Comparison of ENCODE assay signal across 8 cellular contexts in the genomic region with DNA sequence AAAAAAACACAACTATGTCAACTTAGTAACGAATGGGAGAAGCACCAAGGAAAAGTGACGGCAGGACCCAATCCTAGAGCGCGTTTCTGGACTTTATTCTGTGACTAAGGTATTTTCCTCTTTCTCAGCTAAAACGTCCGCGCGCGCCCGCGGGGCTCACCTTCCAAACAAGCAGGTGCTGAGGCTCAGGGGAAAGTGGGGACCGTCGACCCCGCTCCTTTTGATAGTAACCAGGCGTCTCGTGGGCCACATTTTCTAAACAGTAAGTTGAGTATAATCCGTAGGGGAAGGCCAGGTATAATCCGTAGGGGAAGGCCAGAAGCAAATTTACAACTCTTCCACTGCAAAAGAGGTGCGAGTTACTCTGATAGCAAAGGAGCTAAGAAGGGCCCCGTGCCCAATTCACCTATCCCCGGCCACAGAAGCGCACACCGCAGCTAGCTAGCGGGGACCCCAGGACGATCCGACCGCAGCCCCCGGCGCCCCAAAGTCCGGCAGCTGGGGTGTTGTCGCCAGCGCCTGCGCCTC. TPM values are rescaled to one million over a fixed set of nuclear protein-coding genes. Genes with fewer than 3 reads are reported as not detected.
DNase-seq lines count a peak whose midpoint lies in the region; TF ChIP-seq lines count a peak whose summit lies in the region.

No MANE protein-coding gene starts in this region.

- no peak overlapping the region for H2BK5ac ChIP-seq in trophoblast cell (ENCODE audit: low read depth, low read length, poor library complexity)

- H3K4me3 Mint-ChIP-seq in T-helper 1 cell treated with Interleukin-12 subunit alpha and Interleukin-12 subunit beta and Interleukin-4 antibody, amounts not matched to agents 30 μg/mL and 1 μg/mL, for 36 hours: peak overlapping the region; percentile 99
- H3K4me3 Mint-ChIP-seq in T-helper 2 cell treated with Interferon-gamma antibody and Interleukin-4, amounts not matched to agents 5 μg/mL and 100 μg/mL, for 36 hours: peak overlapping the region; percentile 97

- H3K9me3 Mint-ChIP-seq in T-helper 1 cell treated with Interleukin-12 subunit alpha and Interleukin-12 subunit beta and Interleukin-4 antibody, amounts not matched to agents 30 μg/mL and 1 μg/mL, for 36 hours: no peaks in the 10 kb centered on the region
- H3K9me3 Mint-ChIP-seq in T-helper 2 cell treated with Interferon-gamma antibody and Interleukin-4, amounts not matched to agents 5 μg/mL and 100 μg/mL, for 36 hours: no peaks in the 10 kb centered on the region

- no peak for DNase-seq in T-helper 1 cell
- peak; percentile 23 for DNase-seq in T-helper 2 cell treated with Interferon-gamma antibody and Interleukin-4, amounts not matched to agents 5 μg/mL and 100 μg/mL, for 36 hours (ENCODE audit: low spot score)
- DNase-seq in fibroblast of lung (ENCODE audit: low read depth in 2 of 2): peak in 1 of 2 donors; percentile 16
- no peak for DNase-seq in trophoblast cell
- no peak for DNase-seq in C1 segment of cervical spinal cord (lab: John Stamatoyannopoulos, UW)
- no peak for DNase-seq in NCI-H524 (lab: John Stamatoyannopoulos, UW)
- no peak for DNase-seq in posterior vena cava (ENCODE audit: low spot score)

- H4K91ac ChIP-seq in trophoblast cell (ENCODE audit: low read depth, low read length): peak overlapping the region; percentile 94

- H3K27ac ChIP-seq in fibroblast of lung (ENCODE audit: insufficient read depth, low read length) (peak overlapping the region; percentile 84), trophoblast cell (ENCODE audit: low read depth, low read length) (no peak overlapping the region)

- 80% methylated on average over 1 of the region's 33 CpGs for WGBS in trophoblast cell (ENCODE audit: extremely low coverage, insufficient coverage, insufficient read length)

- H2AFZ ChIP-seq in fibroblast of lung (ENCODE audit: low read length): peak overlapping the region; percentile 64
- peak overlapping the region; percentile 96 for H2AFZ ChIP-seq in trophoblast cell (ENCODE audit: insufficient read depth, low read length, poor library complexity)

- peak overlapping the region; percentile 83 for H4K12ac ChIP-seq in trophoblast cell (ENCODE audit: low read depth, low read length)

- peak overlapping the region; percentile 88 for H4K8ac ChIP-seq in trophoblast cell (ENCODE audit: low read depth, low read length)

- peaks cover 39% of the 10 kb centered on the region for H3K4me1 Mint-ChIP-seq in T-helper 1 cell treated with Interleukin-12 subunit alpha and Interleukin-12 subunit beta and Interleukin-4 antibody, amounts not matched to agents 30 μg/mL and 1 μg/mL, for 36 hours (ENCODE audit: low read depth)
- H3K4me1 Mint-ChIP-seq in T-helper 2 cell treated with Interferon-gamma antibody and Interleukin-4, amounts not matched to agents 5 μg/mL and 100 μg/mL, for 36 hours (ENCODE audit: low read depth): peaks cover 49% of the 10 kb centered on the region

- H3K18ac ChIP-seq in trophoblast cell (ENCODE audit: low read length): peak overlapping the region; percentile 96

- peak overlapping the region; percentile 61 for H3K9ac ChIP-seq in fibroblast of lung (ENCODE audit: insufficient read depth, low read length)
- H3K9ac ChIP-seq in trophoblast cell (ENCODE audit: low read length): peak overlapping the region; percentile 80

- H3K14ac ChIP-seq in trophoblast cell (ENCODE audit: low read length): peak overlapping the region; percentile 92

- H3K4ac ChIP-seq in trophoblast cell (ENCODE audit: low read depth, low read length): peak overlapping the region; percentile 86

- H3K4me1 ChIP-seq in fibroblast of lung (ENCODE audit: control insufficient read depth, extremely low read depth, insufficient read depth, low read length): peaks cover 3% of the 10 kb centered on the region
- peaks cover 6 to 15% of the 10 kb centered on the region in 2 experiments for H3K4me1 ChIP-seq in trophoblast cell (ENCODE audit: control insufficient read depth in 1 of 2, insufficient read depth in 2 of 2, low read length in 2 of 2)

- no peak overlapping the region for H3K23ac ChIP-seq in trophoblast cell (ENCODE audit: low read length)

- no peaks in the 10 kb centered on the region for H3K36me3 ChIP-seq in fibroblast of lung (ENCODE audit: control insufficient read depth, insufficient read depth, low read length)
- H3K36me3 ChIP-seq in trophoblast cell (ENCODE audit: control insufficient read depth in 1 of 2, insufficient read depth in 2 of 2, low read length in 2 of 2): peaks cover 2 to 3% of the 10 kb centered on the region in 2 experiments

- intact Hi-C loops in posterior vena cava (cut with DNase I): loop anchor here in 1 of 2 donors (1.0 kb wide), 1 partner anchor 30 kb away; no protein-coding TSS in a partner anchor

- no peaks in the 10 kb centered on the region for H4K20me1 ChIP-seq in fibroblast of lung (ENCODE audit: control insufficient read depth, extremely low read depth, insufficient read depth, low read length)

- H3K27me3 ChIP-seq in fibroblast of lung (ENCODE audit: control insufficient read depth, insufficient read depth, low read length): no peaks in the 10 kb centered on the region
- H3K27me3 ChIP-seq in trophoblast cell (ENCODE audit: insufficient read depth, low read length): no peaks in the 10 kb centered on the region

- peak overlapping the region; percentile 84 for H2BK120ac ChIP-seq in trophoblast cell (ENCODE audit: insufficient read depth, low read length, poor library complexity)

- peak overlapping the region; percentile 65 for H2AK5ac ChIP-seq in trophoblast cell (ENCODE audit: low read length)

- no peaks in the 10 kb centered on the region for H3K9me3 ChIP-seq in fibroblast of lung (ENCODE audit: control insufficient read depth, insufficient read depth, low read depth, low read length)
- H3K9me3 ChIP-seq in trophoblast cell (ENCODE audit: insufficient read depth, low read depth, low read length): no peaks in the 10 kb centered on the region

- H2BK12ac ChIP-seq in trophoblast cell (ENCODE audit: low read length): no peak overlapping the region

- peaks cover 35% of the 10 kb centered on the region for H3K36me3 Mint-ChIP-seq in T-helper 1 cell treated with Interleukin-12 subunit alpha and Interleukin-12 subunit beta and Interleukin-4 antibody, amounts not matched to agents 30 μg/mL and 1 μg/mL, for 36 hours (ENCODE audit: low read depth)
- H3K36me3 Mint-ChIP-seq in T-helper 2 cell treated with Interferon-gamma antibody and Interleukin-4, amounts not matched to agents 5 μg/mL and 100 μg/mL, for 36 hours (ENCODE audit: low read depth): peaks cover 44% of the 10 kb centered on the region

- TF ChIP-seq CTCF in fibroblast of lung (conservative IDR thresholded peaks at IDR 0.05 in 1 of 2, IDR thresholded peaks at IDR 0.05 in 1 of 2; ENCODE audit: low read depth in 1 of 2, low read length in 2 of 2): no peak

- H3K79me2 ChIP-seq in fibroblast of lung (ENCODE audit: control insufficient read depth, insufficient read depth, low read length) (peaks cover 53% of the 10 kb centered on the region), trophoblast cell (ENCODE audit: control insufficient read depth, insufficient read depth, low read length, poor library complexity) (peaks cover 10% of the 10 kb centered on the region)

- H3K79me1 ChIP-seq in trophoblast cell (ENCODE audit: low read length): peaks cover 6% of the 10 kb centered on the region

- peak overlapping the region; percentile 55 to 79 (median 63) for H3K4me3 ChIP-seq in fibroblast of lung (replicated peaks in 1 of 4; ENCODE audit: control extremely low read depth in 1 of 4, insufficient read depth in 1 of 4, low read depth in 3 of 4, low read length in 4 of 4)
- peak overlapping the region; percentile 98 for H3K4me3 ChIP-seq in trophoblast cell (ENCODE audit: low read depth, low read length)

- peak overlapping the region; percentile 92 for H3K4me2 ChIP-seq in fibroblast of lung (ENCODE audit: extremely low read depth, insufficient read depth, low read length)
- H3K4me2 ChIP-seq in trophoblast cell (ENCODE audit: low read length): peak overlapping the region; percentile 77

- peaks cover 4% of the 10 kb centered on the region for H3K27me3 Mint-ChIP-seq in T-helper 1 cell treated with Interleukin-12 subunit alpha and Interleukin-12 subunit beta and Interleukin-4 antibody, amounts not matched to agents 30 μg/mL and 1 μg/mL, for 36 hours (ENCODE audit: low read depth)
- H3K27me3 Mint-ChIP-seq in T-helper 2 cell treated with Interferon-gamma antibody and Interleukin-4, amounts not matched to agents 5 μg/mL and 100 μg/mL, for 36 hours (ENCODE audit: low read depth): no peaks in the 10 kb centered on the region

- H3K27ac Mint-ChIP-seq in T-helper 1 cell treated with Interleukin-12 subunit alpha and Interleukin-12 subunit beta and Interleukin-4 antibody, amounts not matched to agents 30 μg/mL and 1 μg/mL, for 36 hours: peak overlapping the region; percentile 97
- peak overlapping the region; percentile 95 for H3K27ac Mint-ChIP-seq in T-helper 2 cell treated with Interferon-gamma antibody and Interleukin-4, amounts not matched to agents 5 μg/mL and 100 μg/mL, for 36 hours

RNA-seq across cellular contexts. Expression of a gene that starts 0.7 kb away (rescaled TPM):
- total RNA-seq in fibroblast of lung (0.26 and 4.3 TPM in 2 replicates), posterior vena cava (1 to 10 TPM in 1 of 2 donors, under 1 TPM in 1; 0.62 to 2.0 TPM)
- polyA plus RNA-seq in fibroblast of lung: 6.4 and 24.8 TPM in 2 replicates
- polyA plus RNA-seq in fibroblast of lung (2012): 8.1 and 24.3 TPM in 2 replicates
- 5.0 and 18.7 TPM in 2 replicates for polyA minus RNA-seq in fibroblast of lung (ENCODE audit: low replicate concordance)
- 28.7 and 34.2 TPM in 2 replicates for polyA plus RNA-seq in trophoblast cell (2013)
